In genomic region chr2:57906152-57906732, GRCh38 we compare ENCODE assay signal across 9 cellular contexts.
DNase-seq lines count a peak whose midpoint lies in the region; ATAC-seq and TF ChIP-seq lines count a peak whose summit lies in the region.
"Had no signal": no experiment of that assay in that cellular context is flagged by ENCODE, and none has a peak within 500 bp of the region (broad histone marks: within the 10 kb centered on the region; RNA-seq: fewer than 3 reads in every experiment).

No MANE protein-coding gene starts in this region.

- ATAC-seq in GM21526 (IDR thresholded peaks at IDR 0.05; ENCODE audit: low FRiP score, unreplicated experiment) (peak; percentile 66), memory B cell (ENCODE audit: low read depth) (peak; percentile 51)

- H3K27ac Mint-ChIP-seq in memory B cell: peak overlapping the region; percentile 64
- H3K27ac Mint-ChIP-seq: CD8-positive, alpha-beta memory T cell had no signal

- intact Hi-C loops in dorsolateral prefrontal cortex (cut with DNase I): loop anchor here (5.0 to 10.0 kb wide), 7 partner anchors 141 to 541 kb away; partner anchors contain the start of gene VRK2 (in 1 of the 2)

- TF ChIP-seq CTCF in dorsolateral prefrontal cortex (IDR thresholded peaks at IDR 0.05 in 54 of 56, conservative IDR thresholded peaks at IDR 0.05 in 2 of 56; ENCODE audit: low read depth in 1 of 56, partially characterized antibody in 56 of 56): peak; percentile 64 to 94 (median 83)

- peaks cover 10% of the 10 kb centered on the region for H3K36me3 Mint-ChIP-seq in memory B cell
- H3K36me3 Mint-ChIP-seq: CD8-positive, alpha-beta memory T cell had no signal

- H3K4me1 Mint-ChIP-seq in memory B cell: peaks cover 16% of the 10 kb centered on the region

- peak; percentile 44 for DNase-seq in NCI-H1092 treated with DMSO at 0.1 percent for 48 hours (lab: John Stamatoyannopoulos, UW)
- DNase-seq in NCI-H1092 (lab: John Stamatoyannopoulos, UW): no peak
- DNase-seq in HPDE6-E6E7 (ENCODE audit: extremely low spot score): peak; percentile 62
- peak; percentile 81 for DNase-seq in OCI-M1 (lab: John Stamatoyannopoulos, UW)
- DNase-seq in dorsolateral prefrontal cortex: no peak
- peak in 1 of 2 donors; percentile 27 for DNase-seq in memory B cell (ENCODE audit: low spot score in 2 of 2)
- no peak for DNase-seq in NCI-H1048 (lab: John Stamatoyannopoulos, UW)

- H3K27me3 Mint-ChIP-seq in memory B cell: no peaks in the 10 kb centered on the region
- H3K27me3 Mint-ChIP-seq: CD8-positive, alpha-beta memory T cell had no signal

- H3K27me3 ChIP-seq in dorsolateral prefrontal cortex: no peaks in the 10 kb centered on the region

- H3K4me3 Mint-ChIP-seq in memory B cell: no peak overlapping the region
- H3K4me3 Mint-ChIP-seq: CD8-positive, alpha-beta memory T cell had no signal

- peak overlapping the region in 54 of 59 donors; percentile 20 to 96 (median 91) for H3K27ac ChIP-seq in dorsolateral prefrontal cortex

- peaks cover 6% of the 10 kb centered on the region for H3K9me3 Mint-ChIP-seq in memory B cell
- H3K9me3 Mint-ChIP-seq: CD8-positive, alpha-beta memory T cell had no signal

- H3K4me3 ChIP-seq in dorsolateral prefrontal cortex: peak overlapping the region in 1 of 59 donors; percentile 6

Comparison
In these comparisons a context has a peak if more than half of its experiments do, and no peak if none do; other contexts are left out.
1. DNase-seq: peak in NCI-H1092 treated with DMSO at 0.1 percent for 48 hours (single experiment), HPDE6-E6E7 (single experiment) and OCI-M1 (single experiment); none in NCI-H1092 (single experiment), dorsolateral prefrontal cortex (0 of 10) and NCI-H1048 (single experiment).